Comparison of ENCODE assay signal across 18 cellular contexts in genomic region chr2:27400348-27401135, GRCh38. TPM values are rescaled to one million over a fixed set of nuclear protein-coding genes. Genes with fewer than 3 reads are reported as not detected.
DNase-seq lines count a peak whose midpoint lies in the region; ATAC-seq and TF ChIP-seq lines count a peak whose summit lies in the region.
"Had no signal": no experiment of that assay in that cellular context is flagged by ENCODE, and none has a peak within 500 bp of the region (broad histone marks: within the 10 kb centered on the region; RNA-seq: fewer than 3 reads in every experiment).

No MANE protein-coding gene starts in this region.

- TF ChIP-seq CTCF in SK-N-SH (IDR thresholded peaks at IDR 0.05) (no peak), psoas muscle (IDR thresholded peaks at IDR 0.05) (no peak)

- TF ChIP-seq EP300 in SK-N-SH (IDR thresholded peaks at IDR 0.05; ENCODE audit: borderline replicate concordance in 1 of 2, low read depth in 1 of 2, low read length in 1 of 2) = no peak

- no peaks in the 10 kb centered on the region for H3F3A ChIP-seq in SK-N-SH (replicated peaks; ENCODE audit: insufficient read depth)

- H3K27me3 ChIP-seq in SK-N-SH (ENCODE audit: insufficient read depth) = no peaks in the 10 kb centered on the region
- H3K27me3 ChIP-seq in psoas muscle (ENCODE audit: insufficient read depth in 3 of 3, low read length in 2 of 3) = no peaks in the 10 kb centered on the region
- H3K27me3 ChIP-seq: adrenal gland, colonic mucosa, ovary had no signal

- CTCF ChIA-PET in SK-N-SH (lab: Yijun Ruan, JAX) = interaction anchor here (1.1 to 2.2 kb wide), 4 partner anchors 9 to 283 kb away, joined by 3 to 9 read pairs (median 4); partner anchors contain the start of genes PPM1G and ZNF513

- intact Hi-C loops in psoas muscle (cut with DNase I) = no loop called here

- POLR2A ChIA-PET in SK-N-SH (lab: Yijun Ruan, JAX) = interaction anchor here (0.7 to 1.4 kb wide), 3 partner anchors 9 to 29 kb away, joined by 3 read pairs; partner anchors contain the start of genes NRBP1 and PPM1G

- H3K4me3 Mint-ChIP-seq in activated T-helper 17 cell treated with anti-CD3 and anti-CD28 coated beads, Interleukin-2, amount 50 U/mL, for 72 hours = peak overlapping the region; percentile 33
- H3K4me3 Mint-ChIP-seq: stimulated activated naive CD8-positive, alpha-beta T cell treated with anti-CD3 and anti-CD28 coated beads, Interleukin-15, amount 100 ng/mL, for 72 hours had no signal

- no peak overlapping the region for H3K4me3 ChIP-seq in SK-N-SH (ENCODE audit: low read depth in 2 of 2, low read length in 1 of 2)
- no peak overlapping the region for H3K4me3 ChIP-seq in psoas muscle
- H3K4me3 ChIP-seq: adrenal gland, colonic mucosa, ovary, smooth muscle cell had no signal

- H3K9me3 Mint-ChIP-seq in activated T-helper 17 cell treated with anti-CD3 and anti-CD28 coated beads, Interleukin-2, amount 50 U/mL, for 72 hours = no peaks in the 10 kb centered on the region
- H3K9me3 Mint-ChIP-seq: stimulated activated naive CD8-positive, alpha-beta T cell treated with anti-CD3 and anti-CD28 coated beads, Interleukin-15, amount 100 ng/mL, for 72 hours had no signal

- ATAC-seq in SK-N-SH treated with all-trans-retinoic acid at 6 μM for 48 hours (no peak), psoas muscle (no peak)
- ATAC-seq in activated T-helper 17 cell treated with anti-CD3 and anti-CD28 coated beads, Interleukin-2, amount 50 U/mL, for 72 hours (replicated peaks) = no peak
- ATAC-seq: stimulated activated naive CD8-positive, alpha-beta T cell treated with anti-CD3 and anti-CD28 coated beads, Interleukin-15, amount 100 ng/mL, for 72 hours had no signal

- peaks cover 85% of the 10 kb centered on the region for H4K20me1 ChIP-seq in SK-N-SH (ENCODE audit: insufficient read depth)

- H3K9me3 ChIP-seq in SK-N-SH (no peaks in the 10 kb centered on the region), psoas muscle (no peaks in the 10 kb centered on the region)
- H3K9me3 ChIP-seq: adrenal gland, colonic mucosa, ovary had no signal

- peak overlapping the region; percentile 79 for H3K27ac Mint-ChIP-seq in activated T-helper 17 cell treated with anti-CD3 and anti-CD28 coated beads, Interleukin-2, amount 50 U/mL, for 72 hours

- no peak overlapping the region; the same call in 1 of the 2 replicates for H3K4me2 ChIP-seq in SK-N-SH
- H3K4me2 ChIP-seq: smooth muscle cell had no signal

- no peaks in the 10 kb centered on the region; a peak in 1 of 4 replicates for H3K4me1 ChIP-seq in SK-N-SH (ENCODE audit: control insufficient read depth in 1 of 2, insufficient read depth in 2 of 2, low read depth in 1 of 2, low read length in 1 of 2)
- no peaks in the 10 kb centered on the region for H3K4me1 ChIP-seq in psoas muscle
- H3K4me1 ChIP-seq: colonic mucosa had no signal

- peaks cover 100% of the 10 kb centered on the region for H3K79me2 ChIP-seq in SK-N-SH (ENCODE audit: insufficient read depth)

- no peaks in the 10 kb centered on the region for H3K27me3 Mint-ChIP-seq in activated T-helper 17 cell treated with anti-CD3 and anti-CD28 coated beads, Interleukin-2, amount 50 U/mL, for 72 hours
- H3K27me3 Mint-ChIP-seq: stimulated activated naive CD8-positive, alpha-beta T cell treated with anti-CD3 and anti-CD28 coated beads, Interleukin-15, amount 100 ng/mL, for 72 hours had no signal

- peaks cover 0 to 32% of the 10 kb centered on the region in 2 experiments for H3K36me3 ChIP-seq in SK-N-SH (replicated peaks in 1 of 2; ENCODE audit: control insufficient read depth in 1 of 2, insufficient read depth in 2 of 2, low read length in 1 of 2)
- peaks cover 0 to 6% of the 10 kb centered on the region in 2 donors for H3K36me3 ChIP-seq in psoas muscle (ENCODE audit: insufficient read depth in 1 of 2, low read depth in 1 of 2)
- H3K36me3 ChIP-seq: adrenal gland, colonic mucosa, ovary had no signal

- H3K27ac ChIP-seq in SK-N-SH (ENCODE audit: low read depth in 2 of 2, low read length in 1 of 2) = no peak overlapping the region; a peak in 1 of 4 replicates
- no peak overlapping the region for H3K27ac ChIP-seq in psoas muscle
- H3K27ac ChIP-seq: 22Rv1, colonic mucosa, ovary had no signal

- TF ChIP-seq RAD21 in SK-N-SH (IDR thresholded peaks at IDR 0.05; ENCODE audit: low read length) = no peak

- peaks cover 87% of the 10 kb centered on the region for H3K36me3 Mint-ChIP-seq in activated T-helper 17 cell treated with anti-CD3 and anti-CD28 coated beads, Interleukin-2, amount 50 U/mL, for 72 hours (ENCODE audit: low read depth)

- WGBS in SK-N-SH (ENCODE audit: low lambda C conversion rate) = 100% methylated on average over 2 of the region's 2 CpGs
- WGBS in psoas muscle, 3 donors = 96 to 100% (median 97%) methylated on average over 2 of the region's 2 CpGs

- peaks cover 22% of the 10 kb centered on the region for H3K4me1 Mint-ChIP-seq in activated T-helper 17 cell treated with anti-CD3 and anti-CD28 coated beads, Interleukin-2, amount 50 U/mL, for 72 hours

- H3K9me2 ChIP-seq in SK-N-SH = no peaks in the 10 kb centered on the region

- H2AFZ ChIP-seq in SK-N-SH (ENCODE audit: low read depth) = no peak overlapping the region

- no peak overlapping the region for H3K9ac ChIP-seq in SK-N-SH

- DNase-seq in SK-N-SH = no peak
- peak; percentile 22 for DNase-seq in EL
- peak; percentile 91 for DNase-seq in myocyte (ENCODE audit: low read depth)
- DNase-seq in NCI-H2029 treated with DMSO at 0.1 percent for 48 hours (lab: John Stamatoyannopoulos, UW) = no peak
- no peak for DNase-seq in psoas muscle
- DNase-seq in activated gamma-delta T cell (lab: John Stamatoyannopoulos, UW) = no peak
- DNase-seq: adrenal gland; colonic mucosa; erythroblast; Kasumi-1; NCI-H446; ovary; SHP77 treated with DMSO at 0.1 percent for 48 hours; stimulated activated naive CD8-positive, alpha-beta T cell treated with anti-CD3 and anti-CD28 coated beads, Interleukin-15, amount 100 ng/mL, for 72 hours had no signal

TF ChIP-seq in SK-N-SH, 30 proteins besides CTCF, POLR2A, EP300 and RAD21:
- TF ChIP-seq USF1 (IDR thresholded peaks at IDR 0.05; ENCODE audit: borderline replicate concordance, low read depth) (no peak), GATA2 (CRISPR knock-in tag; IDR thresholded peaks at IDR 0.05) (peak; percentile 19; the same call in 1 of the 2 replicates)

TF ChIP-seq in SK-N-SH treated with all-trans-retinoic acid at 6 μM for 48 hours, 23 proteins besides CTCF, POLR2A, EP300 and RAD21 (continues in another document):
- TF ChIP-seq ZNF70 (CRISPR knock-in tag; IDR thresholded peaks at IDR 0.05) (no peak), RARB (CRISPR knock-in tag; IDR thresholded peaks at IDR 0.05) (no peak), ZC3H10 (CRISPR knock-in tag; IDR thresholded peaks at IDR 0.05) (no peak), ZNF565 (CRISPR knock-in tag; conservative IDR thresholded peaks at IDR 0.05; ENCODE audit: low read depth) (no peak)

RNA-seq across cellular contexts. Expression of gene PPM1G, which starts 8.8 kb away (rescaled TPM):
- 99.7 and 113 TPM in 2 replicates for polyA plus RNA-seq in SK-N-SH (2012; rRNA removed)
- polyA plus RNA-seq in SK-N-SH (2012; cell fraction: cytosol; rRNA removed) = 118 and 123 TPM in 2 replicates
- 90.9 and 97.1 TPM in 2 replicates for polyA plus RNA-seq in SK-N-SH (2012; cell fraction: nucleus; rRNA removed)
- 100 to 1,000 TPM in 1 of 2 donors, 10 to 100 TPM in 1; 67.0 to 158 TPM for total RNA-seq in activated T-helper 17 cell treated with anti-CD3 and anti-CD28 coated beads, Interleukin-2, amount 50 U/mL, for 72 hours
- total RNA-seq in myocyte = 68.0 and 72.4 TPM in 2 replicates
- polyA plus RNA-seq in myocyte (2012) = 71.8 TPM
- 10 to 100 TPM; 44.0 to 83.6 (median 68.4) TPM for total RNA-seq in psoas muscle
- polyA plus RNA-seq in psoas muscle = 100 to 1,000 TPM in 2 of 3 donors, 10 to 100 TPM in 1; 83.4 to 167 (median 127) TPM

RNA-seq across cellular contexts. Expression of gene ZNF513, which starts 20.0 kb away (rescaled TPM):
- 53.8 and 63.7 TPM in 2 replicates for polyA plus RNA-seq in SK-N-SH (2012; rRNA removed)
- polyA plus RNA-seq in SK-N-SH (2012; cell fraction: cytosol; rRNA removed) = 24.6 and 31.8 TPM in 2 replicates
- 195 and 213 TPM in 2 replicates for polyA plus RNA-seq in SK-N-SH (2012; cell fraction: nucleus; rRNA removed)
- total RNA-seq in activated T-helper 17 cell treated with anti-CD3 and anti-CD28 coated beads, Interleukin-2, amount 50 U/mL, for 72 hours = 10 to 100 TPM; 10.8 to 16.2 TPM
- 11.1 and 15.3 TPM in 2 replicates for total RNA-seq in myocyte
- 22.0 TPM for polyA plus RNA-seq in myocyte (2012)
- 10 to 100 TPM in 2 of 4 donors, 1 to 10 TPM in 2; 5.8 to 14.6 (median 8.7) TPM for total RNA-seq in psoas muscle
- 10 to 100 TPM; 10.2 to 11.5 (median 10.7) TPM for polyA plus RNA-seq in psoas muscle

RNA-seq across cellular contexts. Expression of gene NRBP1, which starts 27.9 kb away (rescaled TPM):
- polyA plus RNA-seq in SK-N-SH (2012; rRNA removed) = 182 and 227 TPM in 2 replicates
- 144 and 177 TPM in 2 replicates for polyA plus RNA-seq in SK-N-SH (2012; cell fraction: cytosol; rRNA removed)
- polyA plus RNA-seq in SK-N-SH (2012; cell fraction: nucleus; rRNA removed) = 172 and 216 TPM in 2 replicates
- 10 to 100 TPM; 65.2 to 76.1 TPM for total RNA-seq in activated T-helper 17 cell treated with anti-CD3 and anti-CD28 coated beads, Interleukin-2, amount 50 U/mL, for 72 hours
- 168 and 169 TPM in 2 replicates for total RNA-seq in myocyte
- 153 TPM for polyA plus RNA-seq in myocyte (2012)
- total RNA-seq in psoas muscle = 100 to 1,000 TPM in 2 of 4 donors, 10 to 100 TPM in 2; 83.8 to 138 (median 103) TPM
- polyA plus RNA-seq in psoas muscle = 100 to 1,000 TPM; 120 to 238 (median 151) TPM

RNA-seq across cellular contexts. Expression of gene SNX17, which starts 30.1 kb away (rescaled TPM):
- polyA plus RNA-seq in SK-N-SH (2012; rRNA removed) (128 and 145 TPM in 2 replicates), psoas muscle (10 to 100 TPM; 50.1 to 96.4 (median 94.0) TPM)
- polyA plus RNA-seq in SK-N-SH (2012; cell fraction: cytosol; rRNA removed) = 103 and 135 TPM in 2 replicates
- 150 and 153 TPM in 2 replicates for polyA plus RNA-seq in SK-N-SH (2012; cell fraction: nucleus; rRNA removed)
- 10 to 100 TPM; 59.0 to 90.4 TPM for total RNA-seq in activated T-helper 17 cell treated with anti-CD3 and anti-CD28 coated beads, Interleukin-2, amount 50 U/mL, for 72 hours
- total RNA-seq in myocyte (155 and 159 TPM in 2 replicates), psoas muscle (10 to 100 TPM; 53.9 to 73.9 (median 57.3) TPM)
- polyA plus RNA-seq in myocyte (2012) = 158 TPM

RNA-seq across cellular contexts. Expression of gene EIF2B4, which starts 30.4 kb away (rescaled TPM):
- polyA plus RNA-seq in SK-N-SH (2012; rRNA removed) (51.7 and 56.0 TPM in 2 replicates), psoas muscle (10 to 100 TPM; 56.1 to 72.9 (median 71.1) TPM)
- polyA plus RNA-seq in SK-N-SH (2012; cell fraction: cytosol; rRNA removed) = 29.4 and 37.1 TPM in 2 replicates
- polyA plus RNA-seq in SK-N-SH (2012; cell fraction: nucleus; rRNA removed) = 160 and 163 TPM in 2 replicates
- 10 to 100 TPM; 34.7 to 42.9 TPM for total RNA-seq in activated T-helper 17 cell treated with anti-CD3 and anti-CD28 coated beads, Interleukin-2, amount 50 U/mL, for 72 hours
- total RNA-seq in myocyte (29.7 and 32.2 TPM in 2 replicates), psoas muscle (10 to 100 TPM; 36.6 to 61.0 (median 56.3) TPM)
- 46.2 TPM for polyA plus RNA-seq in myocyte (2012)

Comparison
In these comparisons a context has a peak if more than half of its experiments do, and no peak if none do; other contexts are left out.
1. DNase-seq: peak in EL (single experiment) and myocyte (single experiment); none in SK-N-SH (single experiment), NCI-H2029 treated with DMSO at 0.1 percent for 48 hours (single experiment), psoas muscle (0 of 2) and activated gamma-delta T cell (single experiment).